8 cellular contexts compared by ENCODE assay signal in genomic region chr9:97697837-97698236, GRCh38. TPM values are rescaled to one million over a fixed set of nuclear protein-coding genes. Genes with fewer than 3 reads are reported as not detected.
DNase-seq lines count a peak whose midpoint lies in the region; ATAC-seq and TF ChIP-seq lines count a peak whose summit lies in the region.

No MANE protein-coding gene starts in this region.

- peaks cover 0 to 30% (median 9%) of the 10 kb centered on the region in 4 donors for H3K4me1 ChIP-seq in Peyer's patch
- H3K4me1 ChIP-seq in esophagus (ENCODE audit: control insufficient read depth in 2 of 2, insufficient read depth in 2 of 2, low read length in 1 of 2): no peaks in the 10 kb centered on the region
- H3K4me1 ChIP-seq in prostate gland (replicated peaks): peaks cover 11% of the 10 kb centered on the region

- H3K27ac ChIP-seq in Peyer's patch (peak overlapping the region; percentile 90 to 98 (median 94)), esophagus (ENCODE audit: low read depth in 2 of 2, low read length in 1 of 2) (peak overlapping the region; percentile 39 to 92), prostate gland (peak overlapping the region; percentile 86 to 94)

- ATAC-seq in GM18909 (IDR thresholded peaks at IDR 0.05; ENCODE audit: poor library complexity, unreplicated experiment) (no peak), GM19455 (IDR thresholded peaks at IDR 0.05; ENCODE audit: unreplicated experiment) (no peak), HG02610 (IDR thresholded peaks at IDR 0.05; ENCODE audit: unreplicated experiment) (no peak), HG03045 (IDR thresholded peaks at IDR 0.05; ENCODE audit: unreplicated experiment) (no peak)

- DNase-seq in GM12865 (ENCODE audit: low read depth): no peak
- no peak for DNase-seq in Peyer's patch
- no peak for DNase-seq in prostate gland (ENCODE audit: low spot score)

- intact Hi-C loops in prostate gland (cut with DNase I): no loop called here

- H3K4me3 ChIP-seq in GM12865 (ENCODE audit: low read depth, low read length) (peak overlapping the region; percentile 54), Peyer's patch (peak overlapping the region in 3 of 4 donors; percentile 69 to 97 (median 88)), esophagus (ENCODE audit: low read depth in 1 of 2, low read length in 2 of 2) (no peak overlapping the region), prostate gland (no peak overlapping the region)

- TF ChIP-seq CTCF in GM12865 (IDR thresholded peaks at IDR 0.05; ENCODE audit: insufficient read depth, low read depth, low read length, missing control alignments): no peak
- TF ChIP-seq CTCF in Peyer's patch (IDR thresholded peaks at IDR 0.05): no peak
- no peak for TF ChIP-seq CTCF in prostate gland (IDR thresholded peaks at IDR 0.05)

- no peaks in the 10 kb centered on the region for H3K9me3 ChIP-seq in Peyer's patch
- peaks cover 0 to 2% of the 10 kb centered on the region in 2 donors for H3K9me3 ChIP-seq in esophagus (ENCODE audit: control insufficient read depth in 2 of 2, insufficient read depth in 1 of 2, low read depth in 1 of 2, low read length in 1 of 2)
- H3K9me3 ChIP-seq in prostate gland: no peaks in the 10 kb centered on the region

- H3K27me3 ChIP-seq in Peyer's patch: no peaks in the 10 kb centered on the region
- no peaks in the 10 kb centered on the region for H3K27me3 ChIP-seq in esophagus (ENCODE audit: control insufficient read depth in 1 of 2, insufficient read depth in 2 of 2, low read length in 2 of 2)
- H3K27me3 ChIP-seq in prostate gland (replicated peaks; ENCODE audit: insufficient read depth): no peaks in the 10 kb centered on the region

- H3K36me3 ChIP-seq in Peyer's patch: peaks cover 0 to 5% (median 0%) of the 10 kb centered on the region in 3 donors
- no peaks in the 10 kb centered on the region for H3K36me3 ChIP-seq in esophagus (ENCODE audit: control insufficient read depth in 2 of 2, insufficient read depth in 2 of 2, low read length in 1 of 2)
- no peaks in the 10 kb centered on the region for H3K36me3 ChIP-seq in prostate gland

- 33 to 42% methylated on average over 1 of the region's 1 CpG for WGBS in esophagus, 2 donors
- 47% methylated on average over 1 of the region's 1 CpG for WGBS in prostate gland

- no peak for TF ChIP-seq POLR2A in Peyer's patch (IDR thresholded peaks at IDR 0.05)
- TF ChIP-seq POLR2A in prostate gland (IDR thresholded peaks at IDR 0.05): no peak

RNA-seq across cellular contexts. Expression of gene XPA, which starts 0.7 kb away (rescaled TPM):
- total RNA-seq in Peyer's patch (10 to 100 TPM; 12.6 to 18.8 (median 14.3) TPM), prostate gland (10 to 100 TPM; 11.9 to 13.3 TPM)
- polyA plus RNA-seq in esophagus: 10 to 100 TPM; 13.5 to 16.3 TPM

Comparison
In these comparisons a context has a peak if more than half of its experiments do, and no peak if none do; other contexts are left out.
1. H3K4me3 ChIP-seq: peak in GM12865 (single experiment) and Peyer's patch (3 of 4); none in esophagus (0 of 2) and prostate gland (0 of 2).
2. Peak in every context shown above with its lines, with median percentiles within 50 percentile points of each other: H3K27ac ChIP-seq.